Comparison of ENCODE assay signal across 11 cellular contexts in genomic region chrX:111164728-111165127, GRCh38.
A peak's percentile ranks its signal among the peaks of the same experiment; 100 is the strongest.
DNase-seq lines count a peak whose midpoint lies in the region; ATAC-seq, FAIRE-seq and TF ChIP-seq lines count a peak whose summit lies in the region.
"Had no signal": no experiment of that assay in that cellular context is flagged by ENCODE, and none has a peak within 500 bp of the region (broad histone marks: within the 10 kb centered on the region; RNA-seq: fewer than 3 reads in every experiment).

No MANE protein-coding gene starts in this region.

- DNase-seq in EL (peak; percentile 0), astrocyte (ENCODE audit: low read depth) (no peak), mesenchymal stem cell (peak; percentile 15), NCI-H526 treated with DMSO at 0.1 percent for 48 hours (lab: John Stamatoyannopoulos, UW) (no peak), GM19239 (ENCODE audit: insufficient read length, low spot score) (no peak), vagina (ENCODE audit: extremely low spot score in 2 of 2) (no peak)
- DNase-seq: activated naive CD8-positive, alpha-beta T cell treated with anti-CD3 and anti-CD28 coated beads for 36 hours; NCI-H1048 had no signal

- no peak overlapping the region for H2BK120ac ChIP-seq in mesenchymal stem cell (ENCODE audit: low read depth, low read length)

- H3K4me2 ChIP-seq in KMS-11 (no peak overlapping the region), astrocyte (ENCODE audit: low read length) (no peak overlapping the region), mesenchymal stem cell (ENCODE audit: low read length, poor library complexity, severe bottlenecking) (no peak overlapping the region)

- H3K23ac ChIP-seq in mesenchymal stem cell (ENCODE audit: low read length in 2 of 2) = no peak overlapping the region

- no peaks in the 10 kb centered on the region for H3K36me3 Mint-ChIP-seq in astrocyte (ENCODE audit: low read depth, unreplicated experiment)
- H3K36me3 Mint-ChIP-seq: activated naive CD8-positive, alpha-beta T cell treated with anti-CD3 and anti-CD28 coated beads for 36 hours had no signal

- H3K79me1 ChIP-seq in mesenchymal stem cell (replicated peaks; ENCODE audit: low read length, poor library complexity, severe bottlenecking) = no peaks in the 10 kb centered on the region

- no peak overlapping the region for H3K4ac ChIP-seq in mesenchymal stem cell (ENCODE audit: low read depth in 1 of 2, low read length in 2 of 2)

- H3K4me3 ChIP-seq in KMS-11 (IDR thresholded peaks at IDR 0.05; ENCODE audit: insufficient read depth, low read depth, low read length) (no peak overlapping the region), astrocyte (ENCODE audit: insufficient read depth, low read depth, low read length) (no peak overlapping the region), mesenchymal stem cell (ENCODE audit: insufficient read depth in 1 of 2, low read depth in 1 of 2, low read length in 2 of 2) (no peak overlapping the region), vagina (no peak overlapping the region)
- H3K4me3 ChIP-seq: prostate gland had no signal

- no peaks in the 10 kb centered on the region for H3K27me3 ChIP-seq in KMS-11 (ENCODE audit: insufficient read depth, low read depth)
- H3K27me3 ChIP-seq in astrocyte (ENCODE audit: insufficient read depth, low read length) = no peaks in the 10 kb centered on the region
- peaks cover 0 to 11% of the 10 kb centered on the region in 2 experiments for H3K27me3 ChIP-seq in mesenchymal stem cell (ENCODE audit: control insufficient read depth in 1 of 2, insufficient read depth in 1 of 2, low read length in 2 of 2)
- no peaks in the 10 kb centered on the region for H3K27me3 ChIP-seq in vagina

- H4K20me1 ChIP-seq in KMS-11 (ENCODE audit: insufficient read depth) (no peaks in the 10 kb centered on the region), astrocyte (ENCODE audit: insufficient read depth, low read length) (no peaks in the 10 kb centered on the region)

- H2AFZ ChIP-seq in KMS-11 (ENCODE audit: low read depth) (no peak overlapping the region), astrocyte (ENCODE audit: low read depth, low read length) (no peak overlapping the region), mesenchymal stem cell (ENCODE audit: low read depth, low read length) (no peak overlapping the region)

- no peak overlapping the region for H3K27ac ChIP-seq in KMS-11
- H3K27ac ChIP-seq in astrocyte (ENCODE audit: low read depth, low read length) = no peak overlapping the region
- no peak overlapping the region for H3K27ac ChIP-seq in mesenchymal stem cell (ENCODE audit: low read length, poor library complexity, severe bottlenecking)
- no peak overlapping the region for H3K27ac ChIP-seq in vagina
- H3K27ac ChIP-seq: prostate gland had no signal

- no peak overlapping the region for H2BK5ac ChIP-seq in mesenchymal stem cell (ENCODE audit: low read depth, low read length, poor library complexity, severe bottlenecking)

- no peak overlapping the region for H3K27ac Mint-ChIP-seq in astrocyte (ENCODE audit: unreplicated experiment)
- H3K27ac Mint-ChIP-seq: activated naive CD8-positive, alpha-beta T cell treated with anti-CD3 and anti-CD28 coated beads for 36 hours had no signal

- H3K4me1 ChIP-seq in KMS-11 (ENCODE audit: low read depth, poor library complexity, severe bottlenecking) (no peaks in the 10 kb centered on the region), astrocyte (ENCODE audit: insufficient read depth, low read length) (no peaks in the 10 kb centered on the region), mesenchymal stem cell (ENCODE audit: control insufficient read depth, insufficient read depth, low read depth, low read length) (no peaks in the 10 kb centered on the region), vagina (no peaks in the 10 kb centered on the region)
- H3K4me1 ChIP-seq: prostate gland had no signal

- H3K79me2 ChIP-seq in KMS-11 (ENCODE audit: insufficient read depth, low read depth) (no peaks in the 10 kb centered on the region), astrocyte (ENCODE audit: insufficient read depth, low read length) (no peaks in the 10 kb centered on the region)

- H3K9ac ChIP-seq in KMS-11 = no peak overlapping the region
- no peak overlapping the region for H3K9ac ChIP-seq in astrocyte (ENCODE audit: low read length)
- no peak overlapping the region for H3K9ac ChIP-seq in mesenchymal stem cell (ENCODE audit: low read length)

- H3K9me3 ChIP-seq in astrocyte (ENCODE audit: insufficient read depth, low read depth, low read length) (no peaks in the 10 kb centered on the region), mesenchymal stem cell (ENCODE audit: control insufficient read depth, low read length) (no peaks in the 10 kb centered on the region), vagina (peaks cover 3% of the 10 kb centered on the region)
- H3K9me3 ChIP-seq: prostate gland had no signal

- no peak for TF ChIP-seq POLR2A in vagina (IDR thresholded peaks at IDR 0.05)

- H3K14ac ChIP-seq in mesenchymal stem cell (ENCODE audit: low read length in 2 of 2) = no peak overlapping the region

- TF ChIP-seq CTCF in KMS-11 (conservative IDR thresholded peaks at IDR 0.05; ENCODE audit: low read depth, low read length) (peak; percentile 51; the same call in 1 of the 2 replicates), astrocyte (IDR thresholded peaks at IDR 0.05; ENCODE audit: insufficient read depth, low read depth, low read length) (peak; percentile 20), vagina (IDR thresholded peaks at IDR 0.05) (peak in 1 of 3 experiments; percentile 21)

- no peak overlapping the region for H3K18ac ChIP-seq in mesenchymal stem cell (ENCODE audit: low read depth in 1 of 2, low read length in 2 of 2)

- H3K27me3 Mint-ChIP-seq in astrocyte (ENCODE audit: low read depth, unreplicated experiment) = no peaks in the 10 kb centered on the region
- H3K27me3 Mint-ChIP-seq: activated naive CD8-positive, alpha-beta T cell treated with anti-CD3 and anti-CD28 coated beads for 36 hours had no signal

- no peak overlapping the region for H2BK12ac ChIP-seq in mesenchymal stem cell (ENCODE audit: low read length in 2 of 2)

- FAIRE-seq in astrocyte (lab: Jason Lieb, UNC) (peak; percentile 93), GM19239 (lab: Jason Lieb, UNC) (no peak)

- no peaks in the 10 kb centered on the region for H3K4me1 Mint-ChIP-seq in astrocyte (ENCODE audit: low read depth, unreplicated experiment)
- H3K4me1 Mint-ChIP-seq: activated naive CD8-positive, alpha-beta T cell treated with anti-CD3 and anti-CD28 coated beads for 36 hours had no signal

- no peak overlapping the region for H2BK15ac ChIP-seq in mesenchymal stem cell (ENCODE audit: low read depth, poor library complexity, severe bottlenecking)

- no peak overlapping the region for H2AK5ac ChIP-seq in mesenchymal stem cell (ENCODE audit: low read length, severe bottlenecking)

- no peak overlapping the region for H4K8ac ChIP-seq in mesenchymal stem cell (ENCODE audit: low read length)

- ATAC-seq in GM21737 (IDR thresholded peaks at IDR 0.05; ENCODE audit: unreplicated experiment) = no peak

- H4K91ac ChIP-seq in mesenchymal stem cell (ENCODE audit: low read length) = no peak overlapping the region

- H3K36me3 ChIP-seq in KMS-11 (ENCODE audit: insufficient read depth) = no peaks in the 10 kb centered on the region
- H3K36me3 ChIP-seq in astrocyte (ENCODE audit: insufficient read depth, low read length) = no peaks in the 10 kb centered on the region
- H3K36me3 ChIP-seq in mesenchymal stem cell (ENCODE audit: control insufficient read depth in 1 of 2, insufficient read depth in 2 of 2, low read depth in 1 of 2, low read length in 2 of 2) = no peaks in the 10 kb centered on the region
- H3K36me3 ChIP-seq in vagina = no peaks in the 10 kb centered on the region
- H3K36me3 ChIP-seq: prostate gland had no signal

- H3K9me3 Mint-ChIP-seq in astrocyte (ENCODE audit: unreplicated experiment) = no peaks in the 10 kb centered on the region
- H3K9me3 Mint-ChIP-seq: activated naive CD8-positive, alpha-beta T cell treated with anti-CD3 and anti-CD28 coated beads for 36 hours had no signal

- WGBS in mesenchymal stem cell = no CpG with 5 or more reads among the region's 3 CpGs

- intact Hi-C loops in vagina (cut with DNase I) = no loop called here

- H3K4me3 Mint-ChIP-seq in astrocyte (ENCODE audit: unreplicated experiment) = no peak overlapping the region
- H3K4me3 Mint-ChIP-seq: activated naive CD8-positive, alpha-beta T cell treated with anti-CD3 and anti-CD28 coated beads for 36 hours had no signal

Comparison
In these comparisons a context has a peak if more than half of its experiments do, and no peak if none do; other contexts are left out.
1. DNase-seq: peak in EL (single experiment) and mesenchymal stem cell (single experiment); none in astrocyte (single experiment), NCI-H526 treated with DMSO at 0.1 percent for 48 hours (single experiment), GM19239 (single experiment) and vagina (0 of 2).